ENCODE assay signal across 1 cellular context in the genomic region with DNA sequence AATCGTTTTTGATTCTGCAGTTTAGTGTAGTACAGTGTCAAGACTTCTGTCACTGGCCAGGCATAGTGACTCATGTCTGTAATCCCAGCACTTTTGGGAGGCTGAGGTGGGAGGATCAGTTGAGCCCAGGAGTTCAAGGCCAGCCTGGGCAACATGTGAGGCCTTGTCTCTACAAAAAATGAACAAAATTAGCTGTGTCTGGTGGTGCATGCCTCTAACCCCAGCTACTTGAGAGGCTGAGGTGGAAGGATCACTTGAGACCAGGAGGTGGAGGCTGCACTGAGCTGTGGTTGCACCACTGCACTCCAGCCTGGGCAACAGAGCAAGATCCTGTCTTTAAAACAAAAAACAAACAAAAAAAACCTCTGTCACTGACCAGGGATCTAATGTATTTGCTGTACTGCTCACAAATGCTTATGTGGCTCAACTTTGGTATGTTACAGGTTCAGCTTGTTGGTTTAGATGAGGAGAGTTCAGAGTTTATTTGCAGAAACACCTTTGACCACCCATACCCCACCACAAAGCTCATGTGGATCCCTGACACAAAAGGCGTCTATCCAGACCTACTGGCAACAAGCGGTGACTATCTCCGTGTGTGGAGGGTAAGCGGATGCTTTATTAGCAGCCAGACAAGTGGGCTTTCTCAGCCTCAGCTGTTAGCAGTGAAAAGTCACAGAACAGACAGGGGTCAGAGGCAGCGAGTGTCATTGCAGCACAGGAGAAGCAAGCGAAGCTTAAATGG.
TF ChIP-seq lines count a peak whose summit lies in the region.

No MANE protein-coding gene starts in this region.

TF ChIP-seq in HepG2, 621 proteins besides CTCF, POLR2A, EP300 and RAD21 (continued from another document and continues in another):
- TF ChIP-seq, protein P1, sequence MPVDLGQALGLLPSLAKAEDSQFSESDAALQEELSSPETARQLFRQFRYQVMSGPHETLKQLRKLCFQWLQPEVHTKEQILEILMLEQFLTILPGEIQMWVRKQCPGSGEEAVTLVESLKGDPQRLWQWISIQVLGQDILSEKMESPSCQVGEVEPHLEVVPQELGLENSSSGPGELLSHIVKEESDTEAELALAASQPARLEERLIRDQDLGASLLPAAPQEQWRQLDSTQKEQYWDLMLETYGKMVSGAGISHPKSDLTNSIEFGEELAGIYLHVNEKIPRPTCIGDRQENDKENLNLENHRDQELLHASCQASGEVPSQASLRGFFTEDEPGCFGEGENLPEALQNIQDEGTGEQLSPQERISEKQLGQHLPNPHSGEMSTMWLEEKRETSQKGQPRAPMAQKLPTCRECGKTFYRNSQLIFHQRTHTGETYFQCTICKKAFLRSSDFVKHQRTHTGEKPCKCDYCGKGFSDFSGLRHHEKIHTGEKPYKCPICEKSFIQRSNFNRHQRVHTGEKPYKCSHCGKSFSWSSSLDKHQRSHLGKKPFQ (CRISPR knock-in tag; IDR thresholded peaks at IDR 0.05; ENCODE audit: insufficient replicate concordance): no peak
- TF ChIP-seq PTBP1 (IDR thresholded peaks at IDR 0.05; ENCODE audit: low read depth, low read length, poor library complexity, severe bottlenecking): no peak
- TF ChIP-seq ZNF713 (CRISPR knock-in tag; IDR thresholded peaks at IDR 0.05): no peak
- TF ChIP-seq SP5 (CRISPR knock-in tag; IDR thresholded peaks at IDR 0.05; ENCODE audit: borderline replicate concordance, low read depth): peak; percentile 72
- peak; percentile 66; the same call in 1 of the 2 replicates for TF ChIP-seq ZNF839 (CRISPR knock-in tag; IDR thresholded peaks at IDR 0.05; ENCODE audit: borderline replicate concordance)
- peak; percentile 61; the same call in 1 of the 2 replicates for TF ChIP-seq ZNF264 (CRISPR knock-in tag; IDR thresholded peaks at IDR 0.05)
- TF ChIP-seq ATF1 (CRISPR knock-in tag; IDR thresholded peaks at IDR 0.05): 0 out of 2 replicates have a peak, but pooled peaks have one; percentile 57
- TF ChIP-seq CBX1 (IDR thresholded peaks at IDR 0.05; ENCODE audit: low read depth): no peak
- no peak for TF ChIP-seq ZNF253 (CRISPR knock-in tag; IDR thresholded peaks at IDR 0.05; ENCODE audit: borderline replicate concordance)
- no peak for TF ChIP-seq KLF6 (CRISPR knock-in tag; IDR thresholded peaks at IDR 0.05)
- TF ChIP-seq, protein P2, sequence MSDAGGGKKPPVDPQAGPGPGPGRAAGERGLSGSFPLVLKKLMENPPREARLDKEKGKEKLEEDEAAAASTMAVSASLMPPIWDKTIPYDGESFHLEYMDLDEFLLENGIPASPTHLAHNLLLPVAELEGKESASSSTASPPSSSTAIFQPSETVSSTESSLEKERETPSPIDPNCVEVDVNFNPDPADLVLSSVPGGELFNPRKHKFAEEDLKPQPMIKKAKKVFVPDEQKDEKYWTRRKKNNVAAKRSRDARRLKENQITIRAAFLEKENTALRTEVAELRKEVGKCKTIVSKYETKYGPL (CRISPR knock-in tag; IDR thresholded peaks at IDR 0.05): no peak
- no peak for TF ChIP-seq MTF2 (CRISPR knock-in tag; IDR thresholded peaks at IDR 0.05; ENCODE audit: borderline replicate concordance)
- TF ChIP-seq ZNF670 (CRISPR knock-in tag; IDR thresholded peaks at IDR 0.05; ENCODE audit: borderline replicate concordance): no peak; the same call in 1 of the 2 replicates
- TF ChIP-seq ZNF460 (CRISPR knock-in tag; IDR thresholded peaks at IDR 0.05; ENCODE audit: borderline replicate concordance): peak; percentile 29; the same call in 1 of the 2 replicates
- TF ChIP-seq ZNF260 (CRISPR knock-in tag; IDR thresholded peaks at IDR 0.05; ENCODE audit: borderline replicate concordance, low read depth): no peak
- TF ChIP-seq, protein P3, sequence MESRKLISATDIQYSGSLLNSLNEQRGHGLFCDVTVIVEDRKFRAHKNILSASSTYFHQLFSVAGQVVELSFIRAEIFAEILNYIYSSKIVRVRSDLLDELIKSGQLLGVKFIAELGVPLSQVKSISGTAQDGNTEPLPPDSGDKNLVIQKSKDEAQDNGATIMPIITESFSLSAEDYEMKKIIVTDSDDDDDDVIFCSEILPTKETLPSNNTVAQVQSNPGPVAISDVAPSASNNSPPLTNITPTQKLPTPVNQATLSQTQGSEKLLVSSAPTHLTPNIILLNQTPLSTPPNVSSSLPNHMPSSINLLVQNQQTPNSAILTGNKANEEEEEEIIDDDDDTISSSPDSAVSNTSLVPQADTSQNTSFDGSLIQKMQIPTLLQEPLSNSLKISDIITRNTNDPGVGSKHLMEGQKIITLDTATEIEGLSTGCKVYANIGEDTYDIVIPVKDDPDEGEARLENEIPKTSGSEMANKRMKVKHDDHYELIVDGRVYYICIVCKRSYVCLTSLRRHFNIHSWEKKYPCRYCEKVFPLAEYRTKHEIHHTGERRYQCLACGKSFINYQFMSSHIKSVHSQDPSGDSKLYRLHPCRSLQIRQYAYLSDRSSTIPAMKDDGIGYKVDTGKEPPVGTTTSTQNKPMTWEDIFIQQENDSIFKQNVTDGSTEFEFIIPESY (CRISPR knock-in tag; IDR thresholded peaks at IDR 0.05): no peak
- no peak; the same call in none of the 2 replicates for TF ChIP-seq JUN (CRISPR knock-in tag; IDR thresholded peaks at IDR 0.05)
- TF ChIP-seq HMGA1 (CRISPR knock-in tag; conservative IDR thresholded peaks at IDR 0.05): no peak
- TF ChIP-seq, protein P4, sequence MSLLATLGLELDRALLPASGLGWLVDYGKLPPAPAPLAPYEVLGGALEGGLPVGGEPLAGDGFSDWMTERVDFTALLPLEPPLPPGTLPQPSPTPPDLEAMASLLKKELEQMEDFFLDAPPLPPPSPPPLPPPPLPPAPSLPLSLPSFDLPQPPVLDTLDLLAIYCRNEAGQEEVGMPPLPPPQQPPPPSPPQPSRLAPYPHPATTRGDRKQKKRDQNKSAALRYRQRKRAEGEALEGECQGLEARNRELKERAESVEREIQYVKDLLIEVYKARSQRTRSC (CRISPR knock-in tag; IDR thresholded peaks at IDR 0.05; ENCODE audit: low read depth): peak; percentile 89
- TF ChIP-seq SOX5 (CRISPR knock-in tag; IDR thresholded peaks at IDR 0.05; ENCODE audit: borderline replicate concordance): peak; percentile 90
- TF ChIP-seq ZNF605 (CRISPR knock-in tag; IDR thresholded peaks at IDR 0.05): peak; percentile 93
- TF ChIP-seq SOX13 (IDR thresholded peaks at IDR 0.05): peak; percentile 71; the same call in 1 of the 2 replicates
- peak in 1 of 2 experiments; percentile 89; a peak in 2 of 4 replicates for TF ChIP-seq SOX13 (CRISPR knock-in tag; conservative IDR thresholded peaks at IDR 0.05 in 1 of 2, IDR thresholded peaks at IDR 0.05 in 1 of 2)
- peak; percentile 58 for TF ChIP-seq LCORL (IDR thresholded peaks at IDR 0.05)
- TF ChIP-seq LCORL (CRISPR knock-in tag; IDR thresholded peaks at IDR 0.05): peak; percentile 91
- TF ChIP-seq, protein P5, sequence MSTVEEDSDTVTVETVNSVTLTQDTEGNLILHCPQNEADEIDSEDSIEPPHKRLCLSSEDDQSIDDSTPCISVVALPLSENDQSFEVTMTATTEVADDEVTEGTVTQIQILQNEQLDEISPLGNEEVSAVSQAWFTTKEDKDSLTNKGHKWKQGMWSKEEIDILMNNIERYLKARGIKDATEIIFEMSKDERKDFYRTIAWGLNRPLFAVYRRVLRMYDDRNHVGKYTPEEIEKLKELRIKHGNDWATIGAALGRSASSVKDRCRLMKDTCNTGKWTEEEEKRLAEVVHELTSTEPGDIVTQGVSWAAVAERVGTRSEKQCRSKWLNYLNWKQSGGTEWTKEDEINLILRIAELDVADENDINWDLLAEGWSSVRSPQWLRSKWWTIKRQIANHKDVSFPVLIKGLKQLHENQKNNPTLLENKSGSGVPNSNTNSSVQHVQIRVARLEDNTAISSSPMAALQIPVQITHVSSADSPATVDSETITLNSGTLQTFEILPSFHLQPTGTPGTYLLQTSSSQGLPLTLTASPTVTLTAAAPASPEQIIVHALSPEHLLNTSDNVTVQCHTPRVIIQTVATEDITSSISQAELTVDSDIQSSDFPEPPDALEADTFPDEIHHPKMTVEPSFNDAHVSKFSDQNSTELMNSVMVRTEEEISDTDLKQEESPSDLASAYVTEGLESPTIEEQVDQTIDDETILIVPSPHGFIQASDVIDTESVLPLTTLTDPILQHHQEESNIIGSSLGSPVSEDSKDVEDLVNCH (CRISPR knock-in tag; IDR thresholded peaks at IDR 0.05): no peak
- TF ChIP-seq, protein P6, sequence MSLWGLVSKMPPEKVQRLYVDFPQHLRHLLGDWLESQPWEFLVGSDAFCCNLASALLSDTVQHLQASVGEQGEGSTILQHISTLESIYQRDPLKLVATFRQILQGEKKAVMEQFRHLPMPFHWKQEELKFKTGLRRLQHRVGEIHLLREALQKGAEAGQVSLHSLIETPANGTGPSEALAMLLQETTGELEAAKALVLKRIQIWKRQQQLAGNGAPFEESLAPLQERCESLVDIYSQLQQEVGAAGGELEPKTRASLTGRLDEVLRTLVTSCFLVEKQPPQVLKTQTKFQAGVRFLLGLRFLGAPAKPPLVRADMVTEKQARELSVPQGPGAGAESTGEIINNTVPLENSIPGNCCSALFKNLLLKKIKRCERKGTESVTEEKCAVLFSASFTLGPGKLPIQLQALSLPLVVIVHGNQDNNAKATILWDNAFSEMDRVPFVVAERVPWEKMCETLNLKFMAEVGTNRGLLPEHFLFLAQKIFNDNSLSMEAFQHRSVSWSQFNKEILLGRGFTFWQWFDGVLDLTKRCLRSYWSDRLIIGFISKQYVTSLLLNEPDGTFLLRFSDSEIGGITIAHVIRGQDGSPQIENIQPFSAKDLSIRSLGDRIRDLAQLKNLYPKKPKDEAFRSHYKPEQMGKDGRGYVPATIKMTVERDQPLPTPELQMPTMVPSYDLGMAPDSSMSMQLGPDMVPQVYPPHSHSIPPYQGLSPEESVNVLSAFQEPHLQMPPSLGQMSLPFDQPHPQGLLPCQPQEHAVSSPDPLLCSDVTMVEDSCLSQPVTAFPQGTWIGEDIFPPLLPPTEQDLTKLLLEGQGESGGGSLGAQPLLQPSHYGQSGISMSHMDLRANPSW (CRISPR knock-in tag; IDR thresholded peaks at IDR 0.05; ENCODE audit: borderline replicate concordance): no peak
- TF ChIP-seq ZFY (CRISPR knock-in tag; IDR thresholded peaks at IDR 0.05): peak; percentile 18; the same call in 1 of the 2 replicates
- TF ChIP-seq, protein P7, sequence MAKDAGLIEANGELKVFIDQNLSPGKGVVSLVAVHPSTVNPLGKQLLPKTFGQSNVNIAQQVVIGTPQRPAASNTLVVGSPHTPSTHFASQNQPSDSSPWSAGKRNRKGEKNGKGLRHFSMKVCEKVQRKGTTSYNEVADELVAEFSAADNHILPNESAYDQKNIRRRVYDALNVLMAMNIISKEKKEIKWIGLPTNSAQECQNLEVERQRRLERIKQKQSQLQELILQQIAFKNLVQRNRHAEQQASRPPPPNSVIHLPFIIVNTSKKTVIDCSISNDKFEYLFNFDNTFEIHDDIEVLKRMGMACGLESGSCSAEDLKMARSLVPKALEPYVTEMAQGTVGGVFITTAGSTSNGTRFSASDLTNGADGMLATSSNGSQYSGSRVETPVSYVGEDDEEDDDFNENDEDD (CRISPR knock-in tag; IDR thresholded peaks at IDR 0.05; ENCODE audit: borderline replicate concordance): no peak
- peak; percentile 73; the same call in 1 of the 2 replicates for TF ChIP-seq ZNF501 (CRISPR knock-in tag; IDR thresholded peaks at IDR 0.05)
- TF ChIP-seq ZNF563 (CRISPR knock-in tag; IDR thresholded peaks at IDR 0.05): no peak
- TF ChIP-seq, protein P8, sequence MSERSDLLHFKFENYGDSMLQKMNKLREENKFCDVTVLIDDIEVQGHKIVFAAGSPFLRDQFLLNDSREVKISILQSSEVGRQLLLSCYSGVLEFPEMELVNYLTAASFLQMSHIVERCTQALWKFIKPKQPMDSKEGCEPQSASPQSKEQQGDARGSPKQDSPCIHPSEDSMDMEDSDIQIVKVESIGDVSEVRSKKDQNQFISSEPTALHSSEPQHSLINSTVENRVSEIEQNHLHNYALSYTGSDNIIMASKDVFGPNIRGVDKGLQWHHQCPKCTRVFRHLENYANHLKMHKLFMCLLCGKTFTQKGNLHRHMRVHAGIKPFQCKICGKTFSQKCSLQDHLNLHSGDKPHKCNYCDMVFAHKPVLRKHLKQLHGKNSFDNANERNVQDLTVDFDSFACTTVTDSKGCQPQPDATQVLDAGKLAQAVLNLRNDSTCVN (CRISPR knock-in tag; IDR thresholded peaks at IDR 0.05; ENCODE audit: borderline replicate concordance): peak; percentile 61; the same call in 1 of the 2 replicates
- TF ChIP-seq, protein P9, sequence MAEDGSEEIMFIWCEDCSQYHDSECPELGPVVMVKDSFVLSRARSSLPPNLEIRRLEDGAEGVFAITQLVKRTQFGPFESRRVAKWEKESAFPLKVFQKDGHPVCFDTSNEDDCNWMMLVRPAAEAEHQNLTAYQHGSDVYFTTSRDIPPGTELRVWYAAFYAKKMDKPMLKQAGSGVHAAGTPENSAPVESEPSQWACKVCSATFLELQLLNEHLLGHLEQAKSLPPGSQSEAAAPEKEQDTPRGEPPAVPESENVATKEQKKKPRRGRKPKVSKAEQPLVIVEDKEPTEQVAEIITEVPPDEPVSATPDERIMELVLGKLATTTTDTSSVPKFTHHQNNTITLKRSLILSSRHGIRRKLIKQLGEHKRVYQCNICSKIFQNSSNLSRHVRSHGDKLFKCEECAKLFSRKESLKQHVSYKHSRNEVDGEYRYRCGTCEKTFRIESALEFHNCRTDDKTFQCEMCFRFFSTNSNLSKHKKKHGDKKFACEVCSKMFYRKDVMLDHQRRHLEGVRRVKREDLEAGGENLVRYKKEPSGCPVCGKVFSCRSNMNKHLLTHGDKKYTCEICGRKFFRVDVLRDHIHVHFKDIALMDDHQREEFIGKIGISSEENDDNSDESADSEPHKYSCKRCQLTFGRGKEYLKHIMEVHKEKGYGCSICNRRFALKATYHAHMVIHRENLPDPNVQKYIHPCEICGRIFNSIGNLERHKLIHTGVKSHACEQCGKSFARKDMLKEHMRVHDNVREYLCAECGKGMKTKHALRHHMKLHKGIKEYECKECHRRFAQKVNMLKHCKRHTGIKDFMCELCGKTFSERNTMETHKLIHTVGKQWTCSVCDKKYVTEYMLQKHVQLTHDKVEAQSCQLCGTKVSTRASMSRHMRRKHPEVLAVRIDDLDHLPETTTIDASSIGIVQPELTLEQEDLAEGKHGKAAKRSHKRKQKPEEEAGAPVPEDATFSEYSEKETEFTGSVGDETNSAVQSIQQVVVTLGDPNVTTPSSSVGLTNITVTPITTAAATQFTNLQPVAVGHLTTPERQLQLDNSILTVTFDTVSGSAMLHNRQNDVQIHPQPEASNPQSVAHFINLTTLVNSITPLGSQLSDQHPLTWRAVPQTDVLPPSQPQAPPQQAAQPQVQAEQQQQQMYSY (CRISPR knock-in tag; IDR thresholded peaks at IDR 0.05): no peak
- peak; percentile 68; the same call in 1 of the 2 replicates for TF ChIP-seq HOXA3 (CRISPR knock-in tag; IDR thresholded peaks at IDR 0.05)
- peak; percentile 72 for TF ChIP-seq DMAP1 (CRISPR knock-in tag; IDR thresholded peaks at IDR 0.05)
- TF ChIP-seq KMT2A (CRISPR knock-in tag; IDR thresholded peaks at IDR 0.05): peak; percentile 68
- TF ChIP-seq, protein P10, sequence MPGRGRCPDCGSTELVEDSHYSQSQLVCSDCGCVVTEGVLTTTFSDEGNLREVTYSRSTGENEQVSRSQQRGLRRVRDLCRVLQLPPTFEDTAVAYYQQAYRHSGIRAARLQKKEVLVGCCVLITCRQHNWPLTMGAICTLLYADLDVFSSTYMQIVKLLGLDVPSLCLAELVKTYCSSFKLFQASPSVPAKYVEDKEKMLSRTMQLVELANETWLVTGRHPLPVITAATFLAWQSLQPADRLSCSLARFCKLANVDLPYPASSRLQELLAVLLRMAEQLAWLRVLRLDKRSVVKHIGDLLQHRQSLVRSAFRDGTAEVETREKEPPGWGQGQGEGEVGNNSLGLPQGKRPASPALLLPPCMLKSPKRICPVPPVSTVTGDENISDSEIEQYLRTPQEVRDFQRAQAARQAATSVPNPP (CRISPR knock-in tag; IDR thresholded peaks at IDR 0.05): no peak
- TF ChIP-seq SIN3B (IDR thresholded peaks at IDR 0.05; ENCODE audit: low read length): no peak
- peak; percentile 79 for TF ChIP-seq FOXO1 (CRISPR knock-in tag; IDR thresholded peaks at IDR 0.05)
- TF ChIP-seq ZNF256 (CRISPR knock-in tag; conservative IDR thresholded peaks at IDR 0.05): no peak
- 0 out of 2 replicates have a peak, but pooled peaks have one; percentile 17 for TF ChIP-seq KLF11 (CRISPR knock-in tag; IDR thresholded peaks at IDR 0.05)
- TF ChIP-seq ZNF224 (CRISPR knock-in tag; IDR thresholded peaks at IDR 0.05): 0 out of 2 replicates have a peak, but pooled peaks have one; percentile 21
